Comparison of ENCODE assay signal across 18 cellular contexts in the genomic region with DNA sequence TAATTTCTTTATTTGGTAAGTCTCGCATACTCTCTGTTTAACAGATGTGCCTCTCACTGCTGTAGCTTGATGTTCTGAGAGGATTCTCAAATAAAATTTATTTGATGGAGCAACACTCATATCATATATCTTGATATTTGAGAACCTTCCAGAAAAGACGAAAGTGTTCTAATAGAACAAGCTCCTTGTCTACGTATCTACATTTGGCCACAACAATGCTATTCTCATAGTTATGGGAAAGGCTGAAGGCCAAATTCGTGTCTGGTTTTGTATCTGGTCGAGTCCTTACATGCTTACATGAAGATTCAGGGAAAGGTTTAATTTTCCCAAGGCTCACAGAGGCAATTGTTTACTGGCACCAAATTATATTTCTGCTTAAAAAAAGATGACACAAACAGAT.
DNase-seq lines count a peak whose midpoint lies in the region; ATAC-seq, FAIRE-seq and TF ChIP-seq lines count a peak whose summit lies in the region.
"Had no signal": no experiment of that assay in that cellular context is flagged by ENCODE, and none has a peak within 500 bp of the region (broad histone marks: within the 10 kb centered on the region; RNA-seq: fewer than 3 reads in every experiment).

No MANE protein-coding gene starts in this region.

- intact Hi-C loops in K562 (cut with micrococcal nuclease) (loop anchor here (5.0 to 10.0 kb wide), 3 partner anchors 127 to 295 kb away; partner anchors contain the start of genes SLC38A1 and SLC38A2), testis (cut with DNase I; ENCODE audit: low total_unique reads) (no loop called here)

- POLR2A ChIA-PET in K562 (lab: Yijun Ruan, JAX) = no interaction called here

- 59% methylated on average over 5 of the region's 5 CpGs for WGBS in K562 (ENCODE audit: insufficient coverage, low coverage, missing lambda C conversion rate)
- 60 to 63% methylated on average over 5 of the region's 5 CpGs for WGBS in testis, 2 donors

- H3K27ac ChIP-seq in ACC112 (ENCODE audit: low read depth, low read length) (peak overlapping the region; percentile 99), K562 (ENCODE audit: extremely low read depth, low read depth, low read length) (no peak overlapping the region), rectal smooth muscle tissue (ENCODE audit: low read depth, low read length) (peak overlapping the region; percentile 59), testis (no peak overlapping the region)
- H3K27ac ChIP-seq: SJSA1 had no signal

- H3K4me3 ChIP-seq in ACC112 (ENCODE audit: low read depth, low read length) (no peak overlapping the region), K562 (no peak overlapping the region), fibroblast of the aortic adventitia (ENCODE audit: low read depth, low read length) (no peak overlapping the region), rectal smooth muscle tissue (ENCODE audit: low read length) (no peak overlapping the region), testis (no peak overlapping the region)
- H3K4me3 ChIP-seq: SJSA1 had no signal

- in situ Hi-C loops in K562 (cut with MboI) = no loop called here

- H3K36me3 ChIP-seq in ACC112 (ENCODE audit: insufficient read depth, low read length) (peaks cover 4% of the 10 kb centered on the region), K562 (ENCODE audit: control insufficient read depth, insufficient read depth, low read length) (no peaks in the 10 kb centered on the region), rectal smooth muscle tissue (ENCODE audit: control insufficient read depth, insufficient read depth, low read length) (no peaks in the 10 kb centered on the region), testis (ENCODE audit: low read depth, missing control alignments) (no peaks in the 10 kb centered on the region)
- H3K36me3 ChIP-seq: SJSA1 had no signal

- H3K9me3 ChIP-seq in K562 (replicated peaks; ENCODE audit: control insufficient read depth, insufficient read depth, low read depth, low read length) = no peaks in the 10 kb centered on the region
- H3K9me3 ChIP-seq in testis = no peaks in the 10 kb centered on the region
- H3K9me3 ChIP-seq: SJSA1 had no signal

- ATAC-seq in K562 = no peak

- BruUV-seq in K562 (replicated peaks; lab: Mats Ljungman, UMichigan) = no TSS peak

- H3K4me1 ChIP-seq in ACC112 (ENCODE audit: control insufficient read depth, insufficient read depth, low read length, unreplicated experiment) (peaks cover 83% of the 10 kb centered on the region), K562 (replicated peaks in 1 of 2; ENCODE audit: control insufficient read depth in 2 of 2, insufficient read depth in 2 of 2, low read length in 2 of 2) (peaks cover 3 to 37% of the 10 kb centered on the region in 2 experiments; a peak in 4 of 5 replicates), rectal smooth muscle tissue (ENCODE audit: control insufficient read depth, insufficient read depth, low read length) (peaks cover 28% of the 10 kb centered on the region), testis (peaks cover 22% of the 10 kb centered on the region)

- TF ChIP-seq POLR2A in K562 (conservative IDR thresholded peaks at IDR 0.05) = no peak
- no peak for TF ChIP-seq POLR2A in testis (IDR thresholded peaks at IDR 0.05)

- TF ChIP-seq EP300 in K562 (IDR thresholded peaks at IDR 0.05; ENCODE audit: low read length) = no peak

- TF ChIP-seq CTCF in K562 (IDR thresholded peaks at IDR 0.05 in 2 of 3, conservative IDR thresholded peaks at IDR 0.05 in 1 of 3; ENCODE audit: insufficient read depth in 2 of 3, low read depth in 1 of 3, low read length in 3 of 3) = no peak
- TF ChIP-seq CTCF in fibroblast of the aortic adventitia (IDR thresholded peaks at IDR 0.05; ENCODE audit: insufficient read depth, low read length) = no peak
- TF ChIP-seq CTCF in testis (IDR thresholded peaks at IDR 0.05) = no peak

- no peak for FAIRE-seq in K562 (lab: Jason Lieb, UNC)

- no peaks in the 10 kb centered on the region for H3K9me1 ChIP-seq in K562 (ENCODE audit: control insufficient read depth, insufficient read depth, low read length)

- DNase-seq in K562 (ENCODE audit: extremely low read depth in 1 of 4, low spot score in 3 of 4) = no peak
- DNase-seq in fibroblast of the aortic adventitia (ENCODE audit: low read depth) = peak; percentile 81
- DNase-seq in stimulated activated CD4-positive, alpha-beta T cell treated with anti-CD3 and anti-CD28 coated beads, Interleukin-2, amount 100 ng/mL, for 24 hours = no peak
- no peak for DNase-seq in testis
- DNase-seq in medulla oblongata (ENCODE audit: extremely low spot score) = no peak
- DNase-seq in AG08396 (ENCODE audit: low spot score) = no peak
- DNase-seq: activated CD4-positive, alpha-beta T cell treated with anti-CD3 and anti-CD28 coated beads, Interleukin-2, amount 10 ng/mL, durations not matched to agents 7 days and 5 days; activated T-cell treated with anti-CD3 and anti-CD28 coated beads for 4 hours; caudate nucleus; CD8-positive, alpha-beta memory T cell; Karpas-422; NCI-H1417 treated with DMSO at 0.1 percent for 48 hours; NCI-H226; posterior cingulate gyrus; T-helper 9 cell had no signal

- H3K9ac ChIP-seq in K562 (ENCODE audit: insufficient read depth in 1 of 2, low read depth in 2 of 2, low read length in 2 of 2) (no peak overlapping the region), rectal smooth muscle tissue (ENCODE audit: low read length) (no peak overlapping the region)

- H3K27me3 ChIP-seq in ACC112 (ENCODE audit: insufficient read depth, low read length) (no peaks in the 10 kb centered on the region), K562 (ENCODE audit: control insufficient read depth in 2 of 2, insufficient read depth in 2 of 2, low read length in 2 of 2) (no peaks in the 10 kb centered on the region), rectal smooth muscle tissue (ENCODE audit: control insufficient read depth, insufficient read depth, low read length) (no peaks in the 10 kb centered on the region), testis (no peaks in the 10 kb centered on the region)
- H3K27me3 ChIP-seq: SJSA1 had no signal

- H4K20me1 ChIP-seq in K562 (replicated peaks; ENCODE audit: control insufficient read depth, insufficient read depth, low read length) = no peaks in the 10 kb centered on the region

- H3K79me2 ChIP-seq in ACC112 (ENCODE audit: control insufficient read depth, insufficient read depth, low read length, unreplicated experiment) (no peaks in the 10 kb centered on the region), K562 (ENCODE audit: control insufficient read depth, insufficient read depth, low read length) (no peaks in the 10 kb centered on the region)

- H2AFZ ChIP-seq in ACC112 (ENCODE audit: low read length, unreplicated experiment) (peak overlapping the region; percentile 26), K562 (ENCODE audit: low read depth, low read length) (no peak overlapping the region)

- H3K4me2 ChIP-seq in K562 (ENCODE audit: insufficient read depth, low read length) = no peak overlapping the region

- CTCF ChIA-PET in K562 (lab: Yijun Ruan, JAX; ENCODE audit: low intra/inter-chr PET ratio) = no interaction called here

- TF ChIP-seq RAD21 in K562 (CRISPR knock-in tag; conservative IDR thresholded peaks at IDR 0.05 in 1 of 2, IDR thresholded peaks at IDR 0.05 in 1 of 2) = no peak

TF ChIP-seq in K562, 482 proteins besides CTCF, POLR2A, EP300 and RAD21:
- TF ChIP-seq SETDB1 (IDR thresholded peaks at IDR 0.05; ENCODE audit: low read length) = no peak
- TF ChIP-seq ELF2 (CRISPR knock-in tag; IDR thresholded peaks at IDR 0.05) = 0 out of 2 replicates have a peak, but pooled peaks have one; percentile 11
- TF ChIP-seq ZFPM2 (CRISPR knock-in tag; IDR thresholded peaks at IDR 0.05) = no peak
- TF ChIP-seq REST (CRISPR knock-in tag; IDR thresholded peaks at IDR 0.05; ENCODE audit: low read depth) = no peak
- no peak for TF ChIP-seq SMAD1 (IDR thresholded peaks at IDR 0.05; ENCODE audit: low read depth, low read length, partially characterized antibody)
- TF ChIP-seq HMG20A (CRISPR knock-in tag; conservative IDR thresholded peaks at IDR 0.05) = no peak
- TF ChIP-seq ZNF133 (CRISPR knock-in tag; IDR thresholded peaks at IDR 0.05) = no peak

Comparison
In these comparisons a context has a peak if more than half of its experiments do, and no peak if none do; other contexts are left out.
1. H3K27ac ChIP-seq: peak in ACC112 (single experiment) and rectal smooth muscle tissue (single experiment); none in K562 (single experiment) and testis (0 of 2).